ENCODE assay signal across 20 cellular contexts in the genomic region with DNA sequence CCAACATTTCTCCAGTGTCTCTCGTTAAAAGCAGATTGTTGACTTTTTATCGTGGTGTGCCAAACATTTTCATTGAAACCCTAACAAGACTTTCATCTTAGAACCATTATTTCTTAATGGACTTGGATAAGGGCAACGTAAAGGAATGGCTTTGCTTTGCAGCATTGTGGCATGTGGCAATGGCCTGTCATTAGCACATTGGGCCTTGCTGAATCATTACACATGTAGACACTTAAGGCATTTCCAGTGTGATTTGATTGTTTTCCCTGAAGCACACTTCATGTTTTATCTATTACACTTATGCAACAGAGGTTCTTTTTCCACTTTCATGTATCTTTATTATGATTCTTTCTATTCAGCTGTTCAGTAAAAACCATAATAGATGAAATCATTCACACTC.
DNase-seq lines count a peak whose midpoint lies in the region; ATAC-seq and TF ChIP-seq lines count a peak whose summit lies in the region.
"Had no signal": no experiment of that assay in that cellular context is flagged by ENCODE, and none has a peak within 500 bp of the region (broad histone marks: within the 10 kb centered on the region; RNA-seq: fewer than 3 reads in every experiment).

No MANE protein-coding gene starts in this region.

- peak; percentile 31 for DNase-seq in EH (ENCODE audit: low read depth)
- DNase-seq in SK-N-MC (ENCODE audit: low read depth, low spot score): no peak
- peak; percentile 40 for DNase-seq in fibroblast of pulmonary artery (ENCODE audit: low read depth)
- no peak for DNase-seq in GOT3 (lab: John Stamatoyannopoulos, UW)
- DNase-seq in stimulated activated CD4-positive, alpha-beta T cell treated with anti-CD3 and anti-CD28 coated beads, Interleukin-2, amount 100 ng/mL, for 48 hours: no peak
- no peak for DNase-seq in DMS79 (lab: John Stamatoyannopoulos, UW)
- DNase-seq: BE2C; CD4-positive, alpha-beta memory T cell; DND-41; GF-D8; Kasumi-1; MV-4-11; NCI-H1436; NCI-H2029 treated with DMSO at 0.1 percent for 48 hours; NCI-H510A; NCI-H82; SHP77 had no signal

- H3K36me3 ChIP-seq in SK-N-MC (ENCODE audit: insufficient read depth, low read length): no peaks in the 10 kb centered on the region
- H3K36me3 ChIP-seq: BE2C, HAP-1 had no signal

- H3K9me3 ChIP-seq in SK-N-MC (ENCODE audit: low read depth, low read length): no peaks in the 10 kb centered on the region
- H3K9me3 ChIP-seq: BE2C, HAP-1 had no signal

- TF ChIP-seq CTCF in fibroblast of pulmonary artery (IDR thresholded peaks at IDR 0.05; ENCODE audit: low read length, missing control alignments): no peak
- TF ChIP-seq CTCF in nephron (IDR thresholded peaks at IDR 0.05; ENCODE audit: unreplicated experiment in 3 of 3): no peak

- H3K4me3 Mint-ChIP-seq in nephron: peak overlapping the region in 1 of 3 experiments; percentile 3
- H3K4me3 Mint-ChIP-seq: CD4-positive, alpha-beta memory T cell had no signal

- H3K4me3 ChIP-seq in SK-N-MC (no peak overlapping the region), fibroblast of pulmonary artery (replicated peaks; ENCODE audit: low read depth, low read length) (no peak overlapping the region)
- H3K4me3 ChIP-seq: HAP-1 had no signal

- H3K9ac ChIP-seq in SK-N-MC (ENCODE audit: insufficient read length): no peak overlapping the region

- peak overlapping the region; percentile 32 for H3K27ac ChIP-seq in SK-N-MC

- peaks cover 39% of the 10 kb centered on the region for H3K4me1 Mint-ChIP-seq in nephron
- H3K4me1 Mint-ChIP-seq: CD4-positive, alpha-beta memory T cell had no signal

- ATAC-seq in GM21825 (IDR thresholded peaks at IDR 0.05; ENCODE audit: unreplicated experiment): no peak

- no peaks in the 10 kb centered on the region for H3K36me3 Mint-ChIP-seq in nephron (ENCODE audit: low read depth)
- H3K36me3 Mint-ChIP-seq: CD4-positive, alpha-beta memory T cell had no signal

- H3K27ac Mint-ChIP-seq in nephron: peak overlapping the region in 2 of 3 experiments; percentile 41 to 68
- H3K27ac Mint-ChIP-seq: CD4-positive, alpha-beta memory T cell had no signal

- H3K9me3 Mint-ChIP-seq in nephron: no peaks in the 10 kb centered on the region

- H3K27me3 Mint-ChIP-seq in nephron (ENCODE audit: low read depth): no peaks in the 10 kb centered on the region
- H3K27me3 Mint-ChIP-seq: CD4-positive, alpha-beta memory T cell had no signal

Comparison
In these comparisons a context has a peak if more than half of its experiments do, and no peak if none do; other contexts are left out.
1. DNase-seq: peak in EH (single experiment) and fibroblast of pulmonary artery (single experiment); none in SK-N-MC (single experiment), GOT3 (single experiment), stimulated activated CD4-positive, alpha-beta T cell treated with anti-CD3 and anti-CD28 coated beads, Interleukin-2, amount 100 ng/mL, for 48 hours (0 of 2) and DMS79 (single experiment).